ENCODE assay signal across 8 cellular contexts in the genomic region with DNA sequence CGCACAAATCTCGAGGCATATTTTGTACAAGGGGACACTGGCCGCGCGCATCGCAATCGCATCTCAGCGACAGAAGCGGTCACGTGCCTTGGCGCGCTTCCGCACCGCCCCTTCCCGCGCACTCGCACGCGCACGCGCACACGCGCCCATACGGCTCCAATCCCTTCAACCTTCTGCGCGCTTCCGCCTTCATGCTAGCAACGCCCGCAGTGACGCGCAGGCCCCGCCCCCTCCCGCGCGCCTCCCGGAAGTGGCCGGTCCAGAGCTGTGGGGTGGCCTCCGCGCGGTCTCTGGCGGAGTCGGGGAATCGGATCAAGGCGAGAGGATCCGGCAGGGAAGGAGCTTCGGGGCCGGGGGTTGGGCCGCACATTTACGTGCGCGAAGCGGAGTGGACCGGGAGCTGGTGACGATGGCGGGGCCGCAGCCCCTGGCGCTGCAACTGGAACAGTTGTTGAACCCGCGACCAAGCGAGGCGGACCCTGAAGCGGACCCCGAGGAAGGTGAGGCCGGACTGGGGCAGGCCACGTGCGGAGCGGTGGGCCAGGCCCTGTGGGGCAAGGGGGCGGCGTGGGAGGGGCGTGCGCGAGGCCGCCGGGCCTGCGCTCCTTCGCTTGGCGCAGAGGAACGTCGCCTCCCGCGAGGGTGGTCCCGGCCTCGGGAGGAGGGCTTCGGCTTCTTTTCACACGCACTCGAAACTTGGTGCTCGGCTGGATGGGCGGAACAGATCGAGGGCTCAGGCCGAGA. TPM values are rescaled to one million over a fixed set of nuclear protein-coding genes. Genes with fewer than 3 reads are reported as not detected.
A peak's percentile ranks its signal among the peaks of the same experiment; 100 is the strongest.
DNase-seq lines count a peak whose midpoint lies in the region; ATAC-seq and TF ChIP-seq lines count a peak whose summit lies in the region.

TSS of gene AATF (plus strand) at position 238 of the 744 bp plus-strand sequence. CDS start at position 410, 172 bp downstream.

- H3K27ac ChIP-seq in ascending aorta (peak within 1 kb of the TSS; percentile 89 to 96), right cardiac atrium (ENCODE audit: low read length) (peak within 1 kb of the TSS; percentile 71), rectal smooth muscle tissue (ENCODE audit: low read depth, low read length) (peak within 1 kb of the TSS; percentile 88), vagina (peak within 1 kb of the TSS; percentile 75)

- peak within 1 kb of the TSS; percentile 78 to 91 for H3K4me3 ChIP-seq in ascending aorta
- peak within 1 kb of the TSS; percentile 70 for H3K4me3 ChIP-seq in right cardiac atrium (ENCODE audit: low read length)
- H3K4me3 ChIP-seq in rectal smooth muscle tissue (ENCODE audit: low read length), result peak within 1 kb of the TSS; percentile 87
- peak within 1 kb of the TSS; percentile 85 to 95 for H3K4me3 ChIP-seq in vagina

- H3K4me1 ChIP-seq in ascending aorta, result peaks cover 0 to 18% of the 10 kb centered on the region in 2 donors
- no peaks in the 10 kb centered on the region for H3K4me1 ChIP-seq in right cardiac atrium (ENCODE audit: control insufficient read depth, insufficient read depth, low read length)
- H3K4me1 ChIP-seq in rectal smooth muscle tissue (ENCODE audit: control insufficient read depth, insufficient read depth, low read length), result peaks cover 6% of the 10 kb centered on the region
- peaks cover 25% of the 10 kb centered on the region for H3K4me1 ChIP-seq in vagina

- peak within 1 kb of the TSS; percentile 91 for H3K4me3 Mint-ChIP-seq in T-helper 2 cell treated with Interferon-gamma antibody and Interleukin-4, amounts not matched to agents 5 μg/mL and 100 μg/mL, for 36 hours

- intact Hi-C loops in ascending aorta (cut with DNase I), result loop anchor here (1.0 to 10.0 kb wide), 8 partner anchors 347 to 1574 kb away; partner anchors contain the start of genes DUSP14, MRM1, MYO19 and PIGW
- intact Hi-C loops in right cardiac atrium (cut with DNase I), result loop anchor here in 1 of 4 donors (5.0 kb wide), 1 partner anchor 467 kb away; no protein-coding TSS in a partner anchor
- intact Hi-C loops in vagina (cut with DNase I), result no loop called here

- H3K9me3 Mint-ChIP-seq in T-helper 2 cell treated with Interferon-gamma antibody and Interleukin-4, amounts not matched to agents 5 μg/mL and 100 μg/mL, for 36 hours, result no peaks in the 10 kb centered on the region

- H3K36me3 ChIP-seq in ascending aorta, result peaks cover 12 to 24% of the 10 kb centered on the region in 2 donors
- peaks cover 9% of the 10 kb centered on the region for H3K36me3 ChIP-seq in rectal smooth muscle tissue (ENCODE audit: control insufficient read depth, insufficient read depth, low read length)
- peaks cover 0 to 21% of the 10 kb centered on the region in 2 donors for H3K36me3 ChIP-seq in vagina

- TF ChIP-seq CTCF in ascending aorta (IDR thresholded peaks at IDR 0.05), result no peak
- TF ChIP-seq CTCF in vagina (IDR thresholded peaks at IDR 0.05), result no peak

- H3K27me3 Mint-ChIP-seq in T-helper 2 cell treated with Interferon-gamma antibody and Interleukin-4, amounts not matched to agents 5 μg/mL and 100 μg/mL, for 36 hours (ENCODE audit: low read depth), result peaks cover 39% of the 10 kb centered on the region

- peak in 1 of 2 donors; percentile 47 for TF ChIP-seq POLR2A in vagina (IDR thresholded peaks at IDR 0.05)

- WGBS in right cardiac atrium, result under 1% methylated on average over 90 of the region's 90 CpGs

- peaks cover 35% of the 10 kb centered on the region for H3K36me3 Mint-ChIP-seq in T-helper 2 cell treated with Interferon-gamma antibody and Interleukin-4, amounts not matched to agents 5 μg/mL and 100 μg/mL, for 36 hours (ENCODE audit: low read depth)

- H3K4me1 Mint-ChIP-seq in T-helper 2 cell treated with Interferon-gamma antibody and Interleukin-4, amounts not matched to agents 5 μg/mL and 100 μg/mL, for 36 hours (ENCODE audit: low read depth), result peaks cover 41% of the 10 kb centered on the region

- ATAC-seq in GM18508 (IDR thresholded peaks at IDR 0.05; ENCODE audit: insufficient read depth, unreplicated experiment), result peak; percentile 58
- ATAC-seq in HG02981 (IDR thresholded peaks at IDR 0.05; ENCODE audit: unreplicated experiment), result peak; percentile 93
- ATAC-seq in right cardiac atrium, result peak; percentile 100

- H3K9me3 ChIP-seq in ascending aorta (no peaks in the 10 kb centered on the region), right cardiac atrium (ENCODE audit: control insufficient read depth, low read length) (no peaks in the 10 kb centered on the region), vagina (no peaks in the 10 kb centered on the region)

- peak within 1 kb of the TSS; percentile 74 for H3K9ac ChIP-seq in rectal smooth muscle tissue (ENCODE audit: low read length)

- peaks cover 16% of the 10 kb centered on the region for H3K27me3 ChIP-seq in ascending aorta
- H3K27me3 ChIP-seq in right cardiac atrium (ENCODE audit: control insufficient read depth, insufficient read depth), result no peaks in the 10 kb centered on the region
- peaks cover 27% of the 10 kb centered on the region for H3K27me3 ChIP-seq in rectal smooth muscle tissue (ENCODE audit: control insufficient read depth, insufficient read depth, low read length)
- no peaks in the 10 kb centered on the region for H3K27me3 ChIP-seq in vagina

- H3K27ac Mint-ChIP-seq in T-helper 2 cell treated with Interferon-gamma antibody and Interleukin-4, amounts not matched to agents 5 μg/mL and 100 μg/mL, for 36 hours, result peak within 1 kb of the TSS; percentile 96

- DNase-seq in NCI-H2029 (lab: John Stamatoyannopoulos, UW), result peak; percentile 90
- DNase-seq in T-helper 2 cell treated with Interferon-gamma antibody and Interleukin-4, amounts not matched to agents 5 μg/mL and 100 μg/mL, for 36 hours (ENCODE audit: low spot score), result peak; percentile 99
- DNase-seq in ascending aorta (ENCODE audit: low spot score in 2 of 2), result peak; percentile 87 to 98
- peak; percentile 96 to 99 (median 99) for DNase-seq in right cardiac atrium
- DNase-seq in vagina (ENCODE audit: extremely low spot score in 2 of 2), result peak in 1 of 2 donors; percentile 95

RNA-seq across cellular contexts. Expression of gene AATF, which starts in this region (rescaled TPM):
- total RNA-seq in ascending aorta, result 19.5 TPM
- 10 to 100 TPM; 22.2 to 32.9 (median 24.5) TPM for total RNA-seq in right cardiac atrium
- polyA plus RNA-seq in right cardiac atrium, result 19.9 TPM
- 21.1 TPM for total RNA-seq in vagina
